8 cellular contexts compared by ENCODE assay signal in genomic region chr2:61855178-61855523, GRCh38. TPM values are rescaled to one million over a fixed set of nuclear protein-coding genes. Genes with fewer than 3 reads are reported as not detected.
A peak's percentile ranks its signal among the peaks of the same experiment; 100 is the strongest.
DNase-seq lines count a peak whose midpoint lies in the region; ATAC-seq and TF ChIP-seq lines count a peak whose summit lies in the region.

No MANE protein-coding gene starts in this region.

- peaks cover 7% of the 10 kb centered on the region for H3K4me1 ChIP-seq in fibroblast of lung (ENCODE audit: control insufficient read depth, extremely low read depth, insufficient read depth, low read length)
- peaks cover 9% of the 10 kb centered on the region for H3K4me1 ChIP-seq in osteoblast (ENCODE audit: insufficient read depth, low read length)

- H3K36me3 ChIP-seq in fibroblast of lung (ENCODE audit: control insufficient read depth, insufficient read depth, low read length), result no peaks in the 10 kb centered on the region
- H3K36me3 ChIP-seq in osteoblast (ENCODE audit: insufficient read depth, low read length), result no peaks in the 10 kb centered on the region

- H3K27ac Mint-ChIP-seq in stimulated activated naive CD8-positive, alpha-beta T cell treated with anti-CD3 and anti-CD28 coated beads, Interleukin-15, Interleukin-2, amounts not matched to agents 100 ng/mL and 50 ng/mL, for 24 hours, result peak overlapping the region; percentile 95

- H3K4me2 ChIP-seq in fibroblast of lung (ENCODE audit: extremely low read depth, insufficient read depth, low read length) (peak overlapping the region; percentile 95), osteoblast (ENCODE audit: insufficient read depth, low read length) (peak overlapping the region; percentile 100)

- no peaks in the 10 kb centered on the region for H3K9me3 Mint-ChIP-seq in stimulated activated naive CD8-positive, alpha-beta T cell treated with anti-CD3 and anti-CD28 coated beads, Interleukin-15, Interleukin-2, amounts not matched to agents 100 ng/mL and 50 ng/mL, for 24 hours

- TF ChIP-seq CTCF in fibroblast of lung (conservative IDR thresholded peaks at IDR 0.05 in 1 of 2, IDR thresholded peaks at IDR 0.05 in 1 of 2; ENCODE audit: low read depth in 1 of 2, low read length in 2 of 2) (no peak), osteoblast (IDR thresholded peaks at IDR 0.05; ENCODE audit: extremely low read depth, low read depth, low read length) (no peak)

- H3K79me2 ChIP-seq in fibroblast of lung (ENCODE audit: control insufficient read depth, insufficient read depth, low read length) (no peaks in the 10 kb centered on the region), osteoblast (ENCODE audit: insufficient read depth, low read length) (no peaks in the 10 kb centered on the region)

- ATAC-seq in stimulated activated naive CD8-positive, alpha-beta T cell treated with anti-CD3 and anti-CD28 coated beads, Interleukin-15, Interleukin-2, amounts not matched to agents 100 U/mL and 50 U/mL, for 24 hours, result no peak
- ATAC-seq in HG02884 (IDR thresholded peaks at IDR 0.05; ENCODE audit: unreplicated experiment) (no peak), HG03159 (IDR thresholded peaks at IDR 0.05; ENCODE audit: unreplicated experiment) (no peak)

- H3K27me3 ChIP-seq in fibroblast of lung (ENCODE audit: control insufficient read depth, insufficient read depth, low read length), result no peaks in the 10 kb centered on the region
- H3K27me3 ChIP-seq in osteoblast (ENCODE audit: insufficient read depth, low read length), result no peaks in the 10 kb centered on the region

- H3K27ac ChIP-seq in fibroblast of lung (ENCODE audit: insufficient read depth, low read length) (peak overlapping the region; percentile 72), osteoblast (ENCODE audit: low read depth, low read length) (peak overlapping the region; percentile 64)

- H3K4me1 Mint-ChIP-seq in stimulated activated naive CD8-positive, alpha-beta T cell treated with anti-CD3 and anti-CD28 coated beads, Interleukin-15, Interleukin-2, amounts not matched to agents 100 ng/mL and 50 ng/mL, for 24 hours (ENCODE audit: low read depth), result peaks cover 34% of the 10 kb centered on the region

- H3K9me3 ChIP-seq in fibroblast of lung (ENCODE audit: control insufficient read depth, insufficient read depth, low read depth, low read length) (no peaks in the 10 kb centered on the region), osteoblast (ENCODE audit: low read depth, low read length) (no peaks in the 10 kb centered on the region)

- peak overlapping the region; percentile 97 for H3K4me3 Mint-ChIP-seq in stimulated activated naive CD8-positive, alpha-beta T cell treated with anti-CD3 and anti-CD28 coated beads, Interleukin-15, Interleukin-2, amounts not matched to agents 100 ng/mL and 50 ng/mL, for 24 hours

- H3K4me3 ChIP-seq in fibroblast of lung (replicated peaks in 1 of 4; ENCODE audit: control extremely low read depth in 1 of 4, insufficient read depth in 1 of 4, low read depth in 3 of 4, low read length in 4 of 4), result peak overlapping the region; percentile 40 to 89 (median 66)
- peak overlapping the region; percentile 98 for H3K4me3 ChIP-seq in osteoblast (ENCODE audit: insufficient read depth, low read length)

- H2AFZ ChIP-seq in fibroblast of lung (ENCODE audit: low read length) (peak overlapping the region; percentile 100), osteoblast (ENCODE audit: low read length) (peak overlapping the region; percentile 99)

- peaks cover 3% of the 10 kb centered on the region for H3K36me3 Mint-ChIP-seq in stimulated activated naive CD8-positive, alpha-beta T cell treated with anti-CD3 and anti-CD28 coated beads, Interleukin-15, Interleukin-2, amounts not matched to agents 100 ng/mL and 50 ng/mL, for 24 hours (ENCODE audit: low read depth)

- no peaks in the 10 kb centered on the region for H4K20me1 ChIP-seq in fibroblast of lung (ENCODE audit: control insufficient read depth, extremely low read depth, insufficient read depth, low read length)
- H4K20me1 ChIP-seq in osteoblast (ENCODE audit: insufficient read depth, low read length), result no peaks in the 10 kb centered on the region

- H3K27me3 Mint-ChIP-seq in stimulated activated naive CD8-positive, alpha-beta T cell treated with anti-CD3 and anti-CD28 coated beads, Interleukin-15, Interleukin-2, amounts not matched to agents 100 ng/mL and 50 ng/mL, for 24 hours, result no peaks in the 10 kb centered on the region

- no peak for DNase-seq in stimulated activated naive CD8-positive, alpha-beta T cell treated with anti-CD3 and anti-CD28 coated beads, Interleukin-15, Interleukin-2, amounts not matched to agents 100 U/mL and 50 U/mL, for 24 hours
- peak; percentile 42 for DNase-seq in SHP77 treated with DMSO at 0.1 percent for 48 hours (lab: John Stamatoyannopoulos, UW)
- peak in 1 of 2 donors; percentile 30 for DNase-seq in fibroblast of lung (ENCODE audit: low read depth in 2 of 2)
- DNase-seq in osteoblast (ENCODE audit: insufficient read length, low spot score, missing footprints), result no peak
- no peak for DNase-seq in foreskin melanocyte

- H3K9ac ChIP-seq in fibroblast of lung (ENCODE audit: insufficient read depth, low read length), result no peak overlapping the region

RNA-seq across cellular contexts. Expression of gene FAM161A, which starts 1.3 kb away (rescaled TPM):
- 2.6 and 3.1 TPM in 2 replicates for total RNA-seq in fibroblast of lung
- polyA plus RNA-seq in fibroblast of lung, result 0.84 and 1.1 TPM in 2 replicates
- 1.2 and 1.4 TPM in 2 replicates for polyA plus RNA-seq in fibroblast of lung (2012)
- polyA minus RNA-seq in fibroblast of lung (ENCODE audit: low replicate concordance), result not detected in 2 replicates
- total RNA-seq in osteoblast, result 3.2 and 3.3 TPM in 2 replicates

RNA-seq across cellular contexts. Expression of gene CCT4, which starts 33.3 kb away (rescaled TPM):
- total RNA-seq in fibroblast of lung (168 and 187 TPM in 2 replicates), osteoblast (116 and 117 TPM in 2 replicates)
- 136 and 160 TPM in 2 replicates for polyA plus RNA-seq in fibroblast of lung
- 116 and 157 TPM in 2 replicates for polyA plus RNA-seq in fibroblast of lung (2012)
- polyA minus RNA-seq in fibroblast of lung (ENCODE audit: low replicate concordance), result 45.9 and 46.9 TPM in 2 replicates

RNA-seq across cellular contexts. Expression of gene COMMD1, which starts 50.3 kb away (rescaled TPM):
- 36.0 and 38.6 TPM in 2 replicates for total RNA-seq in fibroblast of lung
- polyA plus RNA-seq in fibroblast of lung, result 49.3 and 52.7 TPM in 2 replicates
- 58.8 and 74.9 TPM in 2 replicates for polyA plus RNA-seq in fibroblast of lung (2012)
- 15.0 and 20.8 TPM in 2 replicates for polyA minus RNA-seq in fibroblast of lung (ENCODE audit: low replicate concordance)
- 44.5 and 51.8 TPM in 2 replicates for total RNA-seq in osteoblast
